In the genomic region with DNA sequence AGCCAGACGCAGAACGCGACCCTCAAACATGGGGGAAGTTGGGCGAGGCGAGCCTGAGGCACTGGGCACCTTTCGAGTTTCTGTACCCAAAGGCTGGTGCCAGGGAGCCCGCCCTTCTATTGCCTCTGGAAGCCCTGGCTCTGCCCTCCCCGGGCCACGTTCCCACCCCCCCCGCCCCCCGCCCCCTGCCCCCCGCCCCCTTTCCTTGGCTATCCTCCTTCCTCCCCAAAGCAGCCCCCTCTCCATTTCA, we compare ENCODE assay signal across 1 cellular context.
TF ChIP-seq lines count a peak whose summit lies in the region.

No MANE protein-coding gene starts in this region.

TF ChIP-seq in K562, 482 proteins besides CTCF, POLR2A, EP300 and RAD21:
- TF ChIP-seq ETV5 (CRISPR knock-in tag; IDR thresholded peaks at IDR 0.05; ENCODE audit: low read depth), result no peak
- TF ChIP-seq CHD1 (IDR thresholded peaks at IDR 0.05; ENCODE audit: low read length), result peak; percentile 67
- TF ChIP-seq ZNF232 (CRISPR knock-in tag; IDR thresholded peaks at IDR 0.05), result no peak
- no peak for TF ChIP-seq MCM3 (IDR thresholded peaks at IDR 0.05)
- no peak for TF ChIP-seq ZNF175 (CRISPR knock-in tag; IDR thresholded peaks at IDR 0.05; ENCODE audit: low read depth)
- TF ChIP-seq, protein P1, sequence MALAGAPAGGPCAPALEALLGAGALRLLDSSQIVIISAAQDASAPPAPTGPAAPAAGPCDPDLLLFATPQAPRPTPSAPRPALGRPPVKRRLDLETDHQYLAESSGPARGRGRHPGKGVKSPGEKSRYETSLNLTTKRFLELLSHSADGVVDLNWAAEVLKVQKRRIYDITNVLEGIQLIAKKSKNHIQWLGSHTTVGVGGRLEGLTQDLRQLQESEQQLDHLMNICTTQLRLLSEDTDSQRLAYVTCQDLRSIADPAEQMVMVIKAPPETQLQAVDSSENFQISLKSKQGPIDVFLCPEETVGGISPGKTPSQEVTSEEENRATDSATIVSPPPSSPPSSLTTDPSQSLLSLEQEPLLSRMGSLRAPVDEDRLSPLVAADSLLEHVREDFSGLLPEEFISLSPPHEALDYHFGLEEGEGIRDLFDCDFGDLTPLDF (CRISPR knock-in tag; IDR thresholded peaks at IDR 0.05), result no peak
- TF ChIP-seq GABPA (tag; conservative IDR thresholded peaks at IDR 0.05; ENCODE audit: low read depth), result 0 out of 2 replicates have a peak, but pooled peaks have one; percentile 2
- TF ChIP-seq, protein P2, sequence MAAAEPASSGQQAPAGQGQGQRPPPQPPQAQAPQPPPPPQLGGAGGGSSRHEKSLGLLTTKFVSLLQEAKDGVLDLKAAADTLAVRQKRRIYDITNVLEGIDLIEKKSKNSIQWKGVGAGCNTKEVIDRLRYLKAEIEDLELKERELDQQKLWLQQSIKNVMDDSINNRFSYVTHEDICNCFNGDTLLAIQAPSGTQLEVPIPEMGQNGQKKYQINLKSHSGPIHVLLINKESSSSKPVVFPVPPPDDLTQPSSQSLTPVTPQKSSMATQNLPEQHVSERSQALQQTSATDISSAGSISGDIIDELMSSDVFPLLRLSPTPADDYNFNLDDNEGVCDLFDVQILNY (CRISPR knock-in tag; IDR thresholded peaks at IDR 0.05), result no peak
- peak; percentile 70; the same call in 1 of the 2 replicates for TF ChIP-seq HNRNPL (IDR thresholded peaks at IDR 0.05; ENCODE audit: low read depth, low read length)
- no peak for TF ChIP-seq SMAD1 (IDR thresholded peaks at IDR 0.05; ENCODE audit: low read depth, low read length, partially characterized antibody)
- no peak for TF ChIP-seq SRSF7 (optimal IDR thresholded peaks at IDR 0.05; ENCODE audit: low read depth, low read length)
- no peak for TF ChIP-seq CBX5 (IDR thresholded peaks at IDR 0.05; ENCODE audit: borderline replicate concordance, low read depth)
- TF ChIP-seq, protein P3, sequence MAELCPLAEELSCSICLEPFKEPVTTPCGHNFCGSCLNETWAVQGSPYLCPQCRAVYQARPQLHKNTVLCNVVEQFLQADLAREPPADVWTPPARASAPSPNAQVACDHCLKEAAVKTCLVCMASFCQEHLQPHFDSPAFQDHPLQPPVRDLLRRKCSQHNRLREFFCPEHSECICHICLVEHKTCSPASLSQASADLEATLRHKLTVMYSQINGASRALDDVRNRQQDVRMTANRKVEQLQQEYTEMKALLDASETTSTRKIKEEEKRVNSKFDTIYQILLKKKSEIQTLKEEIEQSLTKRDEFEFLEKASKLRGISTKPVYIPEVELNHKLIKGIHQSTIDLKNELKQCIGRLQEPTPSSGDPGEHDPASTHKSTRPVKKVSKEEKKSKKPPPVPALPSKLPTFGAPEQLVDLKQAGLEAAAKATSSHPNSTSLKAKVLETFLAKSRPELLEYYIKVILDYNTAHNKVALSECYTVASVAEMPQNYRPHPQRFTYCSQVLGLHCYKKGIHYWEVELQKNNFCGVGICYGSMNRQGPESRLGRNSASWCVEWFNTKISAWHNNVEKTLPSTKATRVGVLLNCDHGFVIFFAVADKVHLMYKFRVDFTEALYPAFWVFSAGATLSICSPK (IDR thresholded peaks at IDR 0.05; ENCODE audit: borderline replicate concordance), result no peak
- TF ChIP-seq, protein P4, sequence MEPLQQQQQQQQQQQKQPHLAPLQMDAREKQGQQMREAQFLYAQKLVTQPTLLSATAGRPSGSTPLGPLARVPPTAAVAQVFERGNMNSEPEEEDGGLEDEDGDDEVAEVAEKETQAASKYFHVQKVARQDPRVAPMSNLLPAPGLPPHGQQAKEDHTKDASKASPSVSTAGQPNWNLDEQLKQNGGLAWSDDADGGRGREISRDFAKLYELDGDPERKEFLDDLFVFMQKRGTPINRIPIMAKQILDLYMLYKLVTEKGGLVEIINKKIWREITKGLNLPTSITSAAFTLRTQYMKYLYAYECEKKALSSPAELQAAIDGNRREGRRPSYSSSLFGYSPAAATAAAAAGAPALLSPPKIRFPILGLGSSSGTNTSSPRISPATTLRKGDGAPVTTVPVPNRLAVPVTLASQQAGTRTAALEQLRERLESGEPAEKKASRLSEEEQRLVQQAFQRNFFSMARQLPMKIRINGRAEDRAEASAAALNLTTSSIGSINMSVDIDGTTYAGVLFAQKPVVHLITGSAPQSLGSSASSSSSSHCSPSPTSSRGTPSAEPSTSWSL (CRISPR knock-in tag; IDR thresholded peaks at IDR 0.05; ENCODE audit: borderline replicate concordance), result no peak
- no peak for TF ChIP-seq EZH2 (IDR thresholded peaks at IDR 0.05; ENCODE audit: borderline replicate concordance, low read depth, low read length)
- TF ChIP-seq, protein P5, sequence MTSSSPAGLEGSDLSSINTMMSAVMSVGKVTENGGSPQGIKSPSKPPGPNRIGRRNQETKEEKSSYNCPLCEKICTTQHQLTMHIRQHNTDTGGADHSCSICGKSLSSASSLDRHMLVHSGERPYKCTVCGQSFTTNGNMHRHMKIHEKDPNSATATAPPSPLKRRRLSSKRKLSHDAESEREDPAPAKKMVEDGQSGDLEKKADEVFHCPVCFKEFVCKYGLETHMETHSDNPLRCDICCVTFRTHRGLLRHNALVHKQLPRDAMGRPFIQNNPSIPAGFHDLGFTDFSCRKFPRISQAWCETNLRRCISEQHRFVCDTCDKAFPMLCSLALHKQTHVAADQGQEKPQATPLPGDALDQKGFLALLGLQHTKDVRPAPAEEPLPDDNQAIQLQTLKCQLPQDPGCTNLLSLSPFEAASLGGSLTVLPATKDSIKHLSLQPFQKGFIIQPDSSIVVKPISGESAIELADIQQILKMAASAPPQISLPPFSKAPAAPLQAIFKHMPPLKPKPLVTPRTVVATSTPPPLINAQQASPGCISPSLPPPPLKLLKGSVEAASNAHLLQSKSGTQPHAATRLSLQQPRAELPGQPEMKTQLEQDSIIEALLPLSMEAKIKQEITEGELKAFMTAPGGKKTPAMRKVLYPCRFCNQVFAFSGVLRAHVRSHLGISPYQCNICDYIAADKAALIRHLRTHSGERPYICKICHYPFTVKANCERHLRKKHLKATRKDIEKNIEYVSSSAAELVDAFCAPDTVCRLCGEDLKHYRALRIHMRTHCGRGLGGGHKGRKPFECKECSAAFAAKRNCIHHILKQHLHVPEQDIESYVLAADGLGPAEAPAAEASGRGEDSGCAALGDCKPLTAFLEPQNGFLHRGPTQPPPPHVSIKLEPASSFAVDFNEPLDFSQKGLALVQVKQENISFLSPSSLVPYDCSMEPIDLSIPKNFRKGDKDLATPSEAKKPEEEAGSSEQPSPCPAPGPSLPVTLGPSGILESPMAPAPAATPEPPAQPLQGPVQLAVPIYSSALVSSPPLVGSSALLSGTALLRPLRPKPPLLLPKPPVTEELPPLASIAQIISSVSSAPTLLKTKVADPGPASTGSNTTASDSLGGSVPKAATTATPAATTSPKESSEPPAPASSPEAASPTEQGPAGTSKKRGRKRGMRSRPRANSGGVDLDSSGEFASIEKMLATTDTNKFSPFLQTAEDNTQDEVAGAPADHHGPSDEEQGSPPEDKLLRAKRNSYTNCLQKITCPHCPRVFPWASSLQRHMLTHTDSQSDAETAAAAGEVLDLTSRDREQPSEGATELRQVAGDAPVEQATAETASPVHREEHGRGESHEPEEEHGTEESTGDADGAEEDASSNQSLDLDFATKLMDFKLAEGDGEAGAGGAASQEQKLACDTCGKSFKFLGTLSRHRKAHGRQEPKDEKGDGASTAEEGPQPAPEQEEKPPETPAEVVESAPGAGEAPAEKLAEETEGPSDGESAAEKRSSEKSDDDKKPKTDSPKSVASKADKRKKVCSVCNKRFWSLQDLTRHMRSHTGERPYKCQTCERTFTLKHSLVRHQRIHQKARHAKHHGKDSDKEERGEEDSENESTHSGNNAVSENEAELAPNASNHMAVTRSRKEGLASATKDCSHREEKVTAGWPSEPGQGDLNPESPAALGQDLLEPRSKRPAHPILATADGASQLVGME (CRISPR knock-in tag; IDR thresholded peaks at IDR 0.05), result no peak
- no peak for TF ChIP-seq HDAC8 (tag; IDR thresholded peaks at IDR 0.05)
- TF ChIP-seq, protein P6, sequence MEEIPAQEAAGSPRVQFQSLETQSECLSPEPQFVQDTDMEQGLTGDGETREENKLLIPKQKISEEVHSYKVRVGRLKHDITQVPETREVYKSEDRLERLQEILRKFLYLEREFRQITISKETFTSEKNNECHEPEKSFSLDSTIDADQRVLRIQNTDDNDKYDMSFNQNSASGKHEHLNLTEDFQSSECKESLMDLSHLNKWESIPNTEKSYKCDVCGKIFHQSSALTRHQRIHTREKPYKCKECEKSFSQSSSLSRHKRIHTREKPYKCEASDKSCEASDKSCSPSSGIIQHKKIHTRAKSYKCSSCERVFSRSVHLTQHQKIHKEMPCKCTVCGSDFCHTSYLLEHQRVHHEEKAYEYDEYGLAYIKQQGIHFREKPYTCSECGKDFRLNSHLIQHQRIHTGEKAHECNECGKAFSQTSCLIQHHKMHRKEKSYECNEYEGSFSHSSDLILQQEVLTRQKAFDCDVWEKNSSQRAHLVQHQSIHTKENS (CRISPR knock-in tag; IDR thresholded peaks at IDR 0.05), result no peak
- no peak for TF ChIP-seq MYBL2 (IDR thresholded peaks at IDR 0.05; ENCODE audit: low read depth)
- TF ChIP-seq MYBL2 (CRISPR knock-in tag; IDR thresholded peaks at IDR 0.05; ENCODE audit: borderline replicate concordance), result no peak
- TF ChIP-seq, protein P7, sequence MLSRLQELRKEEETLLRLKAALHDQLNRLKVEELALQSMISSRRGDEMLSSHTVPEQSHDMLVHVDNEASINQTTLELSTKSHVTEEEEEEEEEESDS (CRISPR knock-in tag; IDR thresholded peaks at IDR 0.05), result no peak
